1 cellular context compared by ENCODE assay signal in genomic region chr11:1845095-1845429, GRCh38.
TF ChIP-seq lines count a peak whose summit lies in the region.

No MANE protein-coding gene starts in this region.

TF ChIP-seq in H1, 55 proteins besides CTCF, POLR2A, EP300 and RAD21:
- TF ChIP-seq TAF1 (IDR thresholded peaks at IDR 0.05; ENCODE audit: low read depth, low read length): no peak
- TF ChIP-seq BCL11A (IDR thresholded peaks at IDR 0.05; ENCODE audit: low read depth in 2 of 2, low read length in 2 of 2): no peak
- no peak for TF ChIP-seq RBBP5 (IDR thresholded peaks at IDR 0.05; ENCODE audit: borderline replicate concordance, low read depth, low read length)
- no peak for TF ChIP-seq JUND (IDR thresholded peaks at IDR 0.05; ENCODE audit: low read length)
- TF ChIP-seq CBX5 (IDR thresholded peaks at IDR 0.05; ENCODE audit: low read depth, low read length): no peak
- no peak for TF ChIP-seq HDAC2 (IDR thresholded peaks at IDR 0.05; ENCODE audit: borderline replicate concordance in 1 of 2, low read depth in 2 of 2, low read length in 2 of 2)
- TF ChIP-seq KDM4A (IDR thresholded peaks at IDR 0.05; ENCODE audit: low read depth, low read length, severe bottlenecking): no peak
- TF ChIP-seq EZH2 (IDR thresholded peaks at IDR 0.05; ENCODE audit: low read depth, low read length, severe bottlenecking): no peak
- no peak for TF ChIP-seq GTF2F1 (IDR thresholded peaks at IDR 0.05; ENCODE audit: borderline replicate concordance, low read depth, low read length)
- TF ChIP-seq TCF12 (IDR thresholded peaks at IDR 0.05; ENCODE audit: low read depth, low read length): no peak
- TF ChIP-seq POLR2AphosphoS5 (IDR thresholded peaks at IDR 0.05; ENCODE audit: low read depth, low read length): no peak
- TF ChIP-seq RNF2 (IDR thresholded peaks at IDR 0.05; ENCODE audit: borderline replicate concordance, low read depth, low read length, missing control alignments, poor library complexity, severe bottlenecking): no peak
- TF ChIP-seq KDM1A (IDR thresholded peaks at IDR 0.05; ENCODE audit: borderline replicate concordance, low read length): no peak
- TF ChIP-seq CBX8 (IDR thresholded peaks at IDR 0.05; ENCODE audit: borderline replicate concordance, low read depth, low read length): no peak
- TF ChIP-seq MAX (IDR thresholded peaks at IDR 0.05): no peak
- no peak for TF ChIP-seq E2F6 (IDR thresholded peaks at IDR 0.05)
- TF ChIP-seq GABPA (IDR thresholded peaks at IDR 0.05; ENCODE audit: borderline replicate concordance, insufficient read depth, low read length): no peak
- TF ChIP-seq SIN3A (conservative IDR thresholded peaks at IDR 0.05 in 1 of 2, IDR thresholded peaks at IDR 0.05 in 1 of 2; ENCODE audit: low read depth in 1 of 2, low read length in 2 of 2): no peak
TF ChIP-seq in H1: peak in this region for 0.
